Comparison of ENCODE assay signal across 11 cellular contexts in genomic region chr10:34299105-34299611, GRCh38.
DNase-seq lines count a peak whose midpoint lies in the region; ATAC-seq and TF ChIP-seq lines count a peak whose summit lies in the region.
"Had no signal": no experiment of that assay in that cellular context is flagged by ENCODE, and none has a peak within 500 bp of the region (broad histone marks: within the 10 kb centered on the region; RNA-seq: fewer than 3 reads in every experiment).

No MANE protein-coding gene starts in this region.

- no peaks in the 10 kb centered on the region for H3K9me2 ChIP-seq in hepatocyte (replicated peaks; ENCODE audit: insufficient read depth)

- H3K27ac ChIP-seq in adrenal gland (peak overlapping the region in 4 of 5 donors; percentile 7 to 68 (median 66)), hepatocyte (peak overlapping the region; percentile 53), temporal lobe (ENCODE audit: low read depth, low read length) (peak overlapping the region; percentile 66), right atrium auricular region (no peak overlapping the region)

- no peak overlapping the region for H3K27ac Mint-ChIP-seq in activated CD4-positive, alpha-beta T cell treated with anti-CD3 and anti-CD28 coated beads for 36 hours
- no peak overlapping the region for H3K27ac Mint-ChIP-seq in activated CD4-positive, alpha-beta T cell treated with anti-CD3 and anti-CD28 coated beads, Interleukin-2, amount 10 ng/mL, durations not matched to agents 7 days and 5 days

- no peaks in the 10 kb centered on the region for H3K36me3 ChIP-seq in adrenal gland (replicated peaks in 1 of 2)
- H3K36me3 ChIP-seq in hepatocyte (replicated peaks; ENCODE audit: insufficient read depth, low read depth), result no peaks in the 10 kb centered on the region
- no peaks in the 10 kb centered on the region for H3K36me3 ChIP-seq in right atrium auricular region

- no peaks in the 10 kb centered on the region for H3K27me3 ChIP-seq in adrenal gland
- H3K27me3 ChIP-seq in hepatocyte, result no peaks in the 10 kb centered on the region
- H3K27me3 ChIP-seq in right atrium auricular region, result no peaks in the 10 kb centered on the region

- no peaks in the 10 kb centered on the region for H3K79me2 ChIP-seq in hepatocyte

- H3K36me3 Mint-ChIP-seq in activated CD4-positive, alpha-beta T cell treated with anti-CD3 and anti-CD28 coated beads for 36 hours (ENCODE audit: low read depth), result no peaks in the 10 kb centered on the region
- H3K36me3 Mint-ChIP-seq in activated CD4-positive, alpha-beta T cell treated with anti-CD3 and anti-CD28 coated beads, Interleukin-2, amount 10 ng/mL, durations not matched to agents 7 days and 5 days (ENCODE audit: low read depth), result no peaks in the 10 kb centered on the region

- no peak for TF ChIP-seq POLR2A in adrenal gland (IDR thresholded peaks at IDR 0.05)

- no peaks in the 10 kb centered on the region for H3K9me3 Mint-ChIP-seq in activated CD4-positive, alpha-beta T cell treated with anti-CD3 and anti-CD28 coated beads for 36 hours (ENCODE audit: low read depth)
- H3K9me3 Mint-ChIP-seq in activated CD4-positive, alpha-beta T cell treated with anti-CD3 and anti-CD28 coated beads, Interleukin-2, amount 10 ng/mL, durations not matched to agents 7 days and 5 days, result no peaks in the 10 kb centered on the region

- intact Hi-C loops in activated CD4-positive, alpha-beta T cell treated with anti-CD3 and anti-CD28 coated beads for 36 hours (cut with DNase I, micrococcal nuclease), result no loop called here
- intact Hi-C loops in adrenal gland (cut with DNase I), result no loop called here

- H3K4me3 ChIP-seq in adrenal gland, result no peak overlapping the region
- no peak overlapping the region for H3K4me3 ChIP-seq in hepatocyte
- no peak overlapping the region for H3K4me3 ChIP-seq in right atrium auricular region

- no peaks in the 10 kb centered on the region for H4K20me1 ChIP-seq in hepatocyte (ENCODE audit: insufficient read depth, poor library complexity, severe bottlenecking)

- TF ChIP-seq CTCF in adrenal gland (IDR thresholded peaks at IDR 0.05), result no peak
- no peak for TF ChIP-seq CTCF in hepatocyte (IDR thresholded peaks at IDR 0.05; ENCODE audit: poor library complexity)
- no peak for TF ChIP-seq CTCF in right atrium auricular region (IDR thresholded peaks at IDR 0.05)

- no peak overlapping the region for H2AFZ ChIP-seq in hepatocyte

- no peaks in the 10 kb centered on the region for H3K9me3 ChIP-seq in adrenal gland (replicated peaks in 1 of 3)
- no peaks in the 10 kb centered on the region for H3K9me3 ChIP-seq in hepatocyte (ENCODE audit: low read depth)
- no peaks in the 10 kb centered on the region for H3K9me3 ChIP-seq in right atrium auricular region

- H3K27me3 Mint-ChIP-seq in activated CD4-positive, alpha-beta T cell treated with anti-CD3 and anti-CD28 coated beads for 36 hours, result peaks cover 6% of the 10 kb centered on the region
- H3K27me3 Mint-ChIP-seq in activated CD4-positive, alpha-beta T cell treated with anti-CD3 and anti-CD28 coated beads, Interleukin-2, amount 10 ng/mL, durations not matched to agents 7 days and 5 days, result no peaks in the 10 kb centered on the region

- H3K4me1 ChIP-seq in adrenal gland (replicated peaks in 1 of 2) (peaks cover 14 to 17% of the 10 kb centered on the region in 2 donors), hepatocyte (ENCODE audit: insufficient read depth) (peaks cover 13% of the 10 kb centered on the region), right atrium auricular region (no peaks in the 10 kb centered on the region)

- H3K4me1 Mint-ChIP-seq in activated CD4-positive, alpha-beta T cell treated with anti-CD3 and anti-CD28 coated beads for 36 hours, result peaks cover 3% of the 10 kb centered on the region
- no peaks in the 10 kb centered on the region for H3K4me1 Mint-ChIP-seq in activated CD4-positive, alpha-beta T cell treated with anti-CD3 and anti-CD28 coated beads, Interleukin-2, amount 10 ng/mL, durations not matched to agents 7 days and 5 days

- WGBS in adrenal gland, 4 donors, result 24 to 44% (median 31%) methylated on average over 3 of the region's 3 CpGs
- 73% methylated on average over 3 of the region's 3 CpGs for WGBS in hepatocyte (ENCODE audit: low lambda C conversion rate, missing lambda C conversion rate)

- no peak for DNase-seq in activated CD4-positive, alpha-beta T cell treated with anti-CD3 and anti-CD28 coated beads for 36 hours
- no peak for DNase-seq in activated CD4-positive, alpha-beta T cell treated with anti-CD3 and anti-CD28 coated beads, Interleukin-2, amount 10 ng/mL, durations not matched to agents 7 days and 5 days
- DNase-seq in adrenal gland, result peak in 2 of 7 donors; percentile 17 to 18
- DNase-seq in hepatocyte (ENCODE audit: low spot score), result no peak
- DNase-seq in right atrium auricular region (ENCODE audit: low spot score), result no peak
- no peak for DNase-seq in GM19238 (ENCODE audit: insufficient read length, low spot score)
- DNase-seq: 8988T; activated effector memory CD4-positive, alpha-beta T cell treated with Interleukin-2 at 50 U/mL for 16 hours had no signal

- peak; percentile 39 for ATAC-seq in activated CD4-positive, alpha-beta T cell treated with anti-CD3 and anti-CD28 coated beads for 36 hours
- ATAC-seq in HG03196 (IDR thresholded peaks at IDR 0.05; ENCODE audit: unreplicated experiment), result no peak
- ATAC-seq: activated CD4-positive, CD25-positive, alpha-beta regulatory T cell treated with anti-CD3 and anti-CD28 coated beads, Interleukin-2, amount 50 U/mL, for 24 hours had no signal

- no peak overlapping the region for H3K4me2 ChIP-seq in hepatocyte

- no peak overlapping the region for H3K4me3 Mint-ChIP-seq in activated CD4-positive, alpha-beta T cell treated with anti-CD3 and anti-CD28 coated beads for 36 hours
- H3K4me3 Mint-ChIP-seq in activated CD4-positive, alpha-beta T cell treated with anti-CD3 and anti-CD28 coated beads, Interleukin-2, amount 10 ng/mL, durations not matched to agents 7 days and 5 days, result no peak overlapping the region

- POLR2A ChIA-PET in activated CD4-positive, alpha-beta T cell treated with anti-CD3 and anti-CD28 coated beads for 36 hours (lab: Charles Lee), result no interaction called here
- POLR2A ChIA-PET in activated CD4-positive, alpha-beta T cell treated with anti-CD3 and anti-CD28 coated beads, Interleukin-2, amount 10 ng/mL, durations not matched to agents 7 days and 5 days (lab: Charles Lee), result no interaction called here

- CTCF ChIA-PET in activated CD4-positive, alpha-beta T cell treated with anti-CD3 and anti-CD28 coated beads for 36 hours (lab: Charles Lee), result no interaction called here
- CTCF ChIA-PET in activated CD4-positive, alpha-beta T cell treated with anti-CD3 and anti-CD28 coated beads, Interleukin-2, amount 10 ng/mL, durations not matched to agents 7 days and 5 days (lab: Charles Lee), result no interaction called here

Comparison
In these comparisons a context has a peak if more than half of its experiments do, and no peak if none do; other contexts are left out.
1. H3K27ac ChIP-seq: peak in adrenal gland (4 of 5), hepatocyte (single experiment) and temporal lobe (single experiment); none in right atrium auricular region (0 of 2).